Comparison of ENCODE assay signal across 13 cellular contexts in genomic region chr6:52522655-52523054, GRCh38. TPM values are rescaled to one million over a fixed set of nuclear protein-coding genes. Genes with fewer than 3 reads are reported as not detected.
A peak's percentile ranks its signal among the peaks of the same experiment; 100 is the strongest.
DNase-seq lines count a peak whose midpoint lies in the region; ATAC-seq, FAIRE-seq and TF ChIP-seq lines count a peak whose summit lies in the region.
"Had no signal": no experiment of that assay in that cellular context is flagged by ENCODE, and none has a peak within 500 bp of the region (broad histone marks: within the 10 kb centered on the region; RNA-seq: fewer than 3 reads in every experiment).

No MANE protein-coding gene starts in this region.

- TF ChIP-seq POLR2A in A549 (IDR thresholded peaks at IDR 0.05; ENCODE audit: low read length): no peak

- no peaks in the 10 kb centered on the region for H3K27me3 ChIP-seq in Panc1 (ENCODE audit: control insufficient read depth, insufficient read depth, low read length)
- no peaks in the 10 kb centered on the region for H3K27me3 ChIP-seq in H7 (ENCODE audit: control insufficient read depth, insufficient read depth, low read length)

- H3K4me3 ChIP-seq in A549 (no peak overlapping the region), Panc1 (ENCODE audit: low read depth in 2 of 2, low read length in 2 of 2) (peak overlapping the region in 1 of 2 experiments; percentile 24; a peak in 1 of 4 replicates), fibroblast of pulmonary artery (replicated peaks; ENCODE audit: low read depth, low read length) (no peak overlapping the region), H7 (ENCODE audit: insufficient read depth, low read depth, low read length) (no peak overlapping the region)
- H3K4me3 ChIP-seq: SK-N-MC had no signal

- ATAC-seq in A549 (peak; percentile 22 to 26; a peak in 2 of 6 replicates), Panc1 (peak; percentile 71), omental fat pad (ENCODE audit: low FRiP score) (peak; percentile 24), HG03039 (IDR thresholded peaks at IDR 0.05; ENCODE audit: unreplicated experiment) (no peak)
- no peak for ATAC-seq in natural killer cell treated with Interleukin-12 subunit alpha and Interleukin-12 subunit beta and Interleukin-15 and Interleukin-18, amount 100 ng/mL, for 72 hours

- POLR2A ChIA-PET in A549 (lab: Yijun Ruan, JAX): no interaction called here
- POLR2A ChIA-PET in Panc1 (lab: Charles Lee): no interaction called here

- DNase-seq in A549 (ENCODE audit: low read depth in 1 of 2, low spot score in 1 of 2) (no peak), Panc1 (ENCODE audit: low read depth, low spot score) (peak; percentile 38), fibroblast of pulmonary artery (ENCODE audit: low read depth) (peak; percentile 58), omental fat pad (ENCODE audit: low spot score) (no peak), H7 (no peak)
- DNase-seq in activated naive CD4-positive, alpha-beta T cell treated with Interleukin-2 at 50 U/mL for 16 hours: no peak
- DNase-seq in natural killer cell treated with Interleukin-12 subunit alpha and Interleukin-12 subunit beta and Interleukin-15 and Interleukin-18, amount 100 ng/mL, for 72 hours (ENCODE audit: low spot score): no peak
- DNase-seq: activated naive CD4-positive, alpha-beta T cell treated with anti-CD3 and anti-CD28 coated beads for 36 hours; effector CD8-positive, alpha-beta T cell; NCI-H345; trophoblast cell had no signal

- TF ChIP-seq CTCF in A549 (IDR thresholded peaks at IDR 0.05) (no peak), Panc1 (IDR thresholded peaks at IDR 0.05) (no peak), fibroblast of pulmonary artery (IDR thresholded peaks at IDR 0.05; ENCODE audit: low read length, missing control alignments) (no peak), omental fat pad (IDR thresholded peaks at IDR 0.05) (no peak)

- no peak overlapping the region for H3K4me3 Mint-ChIP-seq in natural killer cell treated with Interleukin-12 subunit alpha and Interleukin-12 subunit beta and Interleukin-15 and Interleukin-18, amount 100 ng/mL, for 72 hours
- H3K4me3 Mint-ChIP-seq: activated naive CD4-positive, alpha-beta T cell treated with anti-CD3 and anti-CD28 coated beads for 36 hours had no signal

- CTCF ChIA-PET in A549 (lab: Yijun Ruan, JAX) (interaction anchor here (1.2 kb wide), 1 partner anchor 259 kb away, joined by 3 read pairs; no protein-coding TSS in a partner anchor), Panc1 (lab: Charles Lee) (no interaction called here)

- H3K27me3 Mint-ChIP-seq in natural killer cell treated with Interleukin-12 subunit alpha and Interleukin-12 subunit beta and Interleukin-15 and Interleukin-18, amount 100 ng/mL, for 72 hours: no peaks in the 10 kb centered on the region

- no peak for TF ChIP-seq EP300 in A549 (IDR thresholded peaks at IDR 0.05)

- intact Hi-C loops in Panc1 (cut with micrococcal nuclease; ENCODE audit: unreplicated experiment): no loop called here

- H3K36me3 ChIP-seq in Panc1 (ENCODE audit: control insufficient read depth, insufficient read depth, low read length) (no peaks in the 10 kb centered on the region), H7 (replicated peaks; ENCODE audit: control insufficient read depth, insufficient read depth, low read length) (no peaks in the 10 kb centered on the region)

- H3K9me3 ChIP-seq in A549 (no peaks in the 10 kb centered on the region), Panc1 (ENCODE audit: control insufficient read depth, insufficient read depth, low read depth, low read length) (no peaks in the 10 kb centered on the region)

- H3K36me3 Mint-ChIP-seq in natural killer cell treated with Interleukin-12 subunit alpha and Interleukin-12 subunit beta and Interleukin-15 and Interleukin-18, amount 100 ng/mL, for 72 hours: peaks cover 10% of the 10 kb centered on the region

- no TSS peak for BruUV-seq in Panc1 (replicated peaks; lab: Mats Ljungman, UMichigan)

- in situ Hi-C loops in Panc1 (cut with HindIII; ENCODE audit: low pct_unique_long_range_greater_than_20kb, low sequenced_read_pairs): no loop called here

- peak overlapping the region; percentile 36 to 78; a peak in 5 of 6 replicates for H3K27ac ChIP-seq in A549
- peak overlapping the region; percentile 87 for H3K27ac ChIP-seq in Panc1 (ENCODE audit: low read length)
- H3K27ac ChIP-seq: SK-N-MC had no signal

- no peak overlapping the region for H3K27ac Mint-ChIP-seq in natural killer cell treated with Interleukin-12 subunit alpha and Interleukin-12 subunit beta and Interleukin-15 and Interleukin-18, amount 100 ng/mL, for 72 hours
- H3K27ac Mint-ChIP-seq: activated naive CD4-positive, alpha-beta T cell treated with anti-CD3 and anti-CD28 coated beads for 36 hours had no signal

- WGBS in A549 (ENCODE audit: missing lambda C conversion rate): 52% methylated on average over 3 of the region's 3 CpGs

- no peak for TF ChIP-seq RAD21 in A549 (conservative IDR thresholded peaks at IDR 0.05 in 1 of 2, IDR thresholded peaks at IDR 0.05 in 1 of 2)

- H3K4me1 Mint-ChIP-seq in natural killer cell treated with Interleukin-12 subunit alpha and Interleukin-12 subunit beta and Interleukin-15 and Interleukin-18, amount 100 ng/mL, for 72 hours (ENCODE audit: low read depth in 2 of 2): peaks cover 24 to 31% of the 10 kb centered on the region in 2 donors

- H3K4me1 ChIP-seq in A549: peaks cover 42% of the 10 kb centered on the region
- peaks cover 53% of the 10 kb centered on the region for H3K4me1 ChIP-seq in Panc1 (ENCODE audit: control insufficient read depth, insufficient read depth, low read length)

- H3K4me2 ChIP-seq in A549: peak overlapping the region; percentile 53

- no peaks in the 10 kb centered on the region for H3K9me3 Mint-ChIP-seq in natural killer cell treated with Interleukin-12 subunit alpha and Interleukin-12 subunit beta and Interleukin-15 and Interleukin-18, amount 100 ng/mL, for 72 hours
- H3K9me3 Mint-ChIP-seq: activated naive CD4-positive, alpha-beta T cell treated with anti-CD3 and anti-CD28 coated beads for 36 hours had no signal

- no peak for FAIRE-seq in A549 (lab: Jason Lieb, UNC)

TF ChIP-seq in A549, 52 proteins besides CTCF, POLR2A, EP300 and RAD21:
- TF ChIP-seq HEYL (CRISPR knock-in tag; IDR thresholded peaks at IDR 0.05): no peak
TF ChIP-seq in A549: peak in this region for 0.

RNA-seq across cellular contexts. Expression of gene TRAM2, which starts 54.2 kb away (rescaled TPM):
- polyA plus RNA-seq in A549 (2011; rRNA removed) (25.4 and 25.6 TPM in 2 replicates), A549 (2017; fragmentation: RNase III; extraction: RNeasy Plus Mini Kit Qiagen cat#74134 plus additional on column Dnase treatment) (16.4 to 18.9 TPM (median 18.9 TPM) in 3 replicates)
- polyA plus RNA-seq in A549 (2012; cell fraction: cytosol; rRNA removed): 10.3 and 14.3 TPM in 2 replicates
- polyA plus RNA-seq in A549 (2012; cell fraction: nucleus; rRNA removed): 12.4 and 19.0 TPM in 2 replicates
- 31.9 and 32.9 TPM in 2 replicates for polyA minus RNA-seq in A549 (2011; rRNA and poly(A)+ RNA removed)
- total RNA-seq in Panc1 (2021; ENCODE audit: unreplicated experiment) (56.7 TPM), omental fat pad (10 to 100 TPM; 17.8 to 29.8 (median 26.3) TPM)
- 32.2 TPM for polyA plus RNA-seq in Panc1 (2012; ENCODE audit: insufficient read length)
- total RNA-seq in H7 (2014; rRNA removed; shearing (Covaris generic)): 8.7 and 9.2 TPM in 2 replicates
- total RNA-seq in natural killer cell treated with Interleukin-12 subunit alpha and Interleukin-12 subunit beta and Interleukin-15 and Interleukin-18, amount 100 ng/mL, for 72 hours: 1 to 10 TPM; 2.5 to 9.0 TPM

Comparison
In these comparisons a context has a peak if more than half of its experiments do, and no peak if none do; other contexts are left out.
1. ATAC-seq: peak in A549 (2 of 2), Panc1 (single experiment) and omental fat pad (single experiment); none in HG03039 (single experiment) and natural killer cell treated with Interleukin-12 subunit alpha and Interleukin-12 subunit beta and Interleukin-15 and Interleukin-18, amount 100 ng/mL, for 72 hours (0 of 2).
2. DNase-seq: peak in Panc1 (single experiment) and fibroblast of pulmonary artery (single experiment); none in A549 (0 of 2), omental fat pad (single experiment), H7 (single experiment), activated naive CD4-positive, alpha-beta T cell treated with Interleukin-2 at 50 U/mL for 16 hours (single experiment) and natural killer cell treated with Interleukin-12 subunit alpha and Interleukin-12 subunit beta and Interleukin-15 and Interleukin-18, amount 100 ng/mL, for 72 hours (single experiment).